In the genomic region with DNA sequence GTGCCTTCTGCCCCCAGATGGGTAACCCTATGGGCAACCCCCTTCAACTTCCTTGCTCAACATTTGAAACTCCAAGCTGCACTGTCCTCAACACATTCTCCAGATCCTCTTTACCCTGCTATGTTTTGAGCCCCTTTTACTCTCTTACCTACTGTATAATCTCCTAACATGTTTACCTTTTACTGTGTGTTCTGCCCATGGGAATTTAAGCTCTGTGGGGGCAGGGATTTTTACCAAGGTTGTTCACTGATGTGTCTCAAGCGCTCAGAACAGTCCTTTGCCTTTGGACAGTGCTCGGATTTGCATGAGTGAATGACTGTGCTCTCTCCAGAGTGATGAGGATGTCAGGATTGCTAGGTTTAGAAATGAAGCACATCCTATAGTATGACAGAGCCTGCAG, we compare ENCODE assay signal across 22 cellular contexts. TPM values are rescaled to one million over a fixed set of nuclear protein-coding genes. Genes with fewer than 3 reads are reported as not detected.
"Had no signal": no experiment of that assay in that cellular context is flagged by ENCODE, and none has a peak within 500 bp of the region (broad histone marks: within the 10 kb centered on the region; RNA-seq: fewer than 3 reads in every experiment).

No MANE protein-coding gene starts in this region.

- H3K4me3 ChIP-seq: coronary artery, esophagus squamous epithelium, heart right ventricle, neural progenitor cell, prostate gland, stomach, thyroid gland had no signal

- H3K9ac ChIP-seq: neural progenitor cell had no signal

- H3K4me1 ChIP-seq: neural progenitor cell, prostate gland had no signal

- H2AFZ ChIP-seq: neural progenitor cell had no signal

- H3K9me3 ChIP-seq: esophagus squamous epithelium, heart right ventricle, prostate gland, stomach, thyroid gland had no signal

- H3K4me2 ChIP-seq: neural progenitor cell had no signal

- H3K27ac ChIP-seq: coronary artery, esophagus squamous epithelium, neural progenitor cell, prostate gland had no signal

- H3K27me3 ChIP-seq: esophagus squamous epithelium, heart right ventricle, neural progenitor cell, stomach, thyroid gland had no signal

- DNase-seq: dermis blood vessel endothelial cell; effector memory CD4-positive, alpha-beta T cell; esophagus squamous epithelium; foreskin melanocyte; glutamatergic neuron; heart right ventricle; hippocampal formation; kidney glomerular epithelial cell; mesenchymal stem cell; midbrain; naive thymus-derived CD4-positive, alpha-beta T cell; nucleus accumbens; right cardiac atrium; small intestine; stimulated activated CD4-positive, alpha-beta T cell treated with anti-CD3 and anti-CD28 coated beads, Interleukin-15, amount 100 ng/mL, for 24 hours; stimulated activated CD4-positive, alpha-beta T cell treated with anti-CD3 and anti-CD28 coated beads, Interleukin-2, amount 100 ng/mL, for 48 hours; stimulated activated naive CD4-positive, alpha-beta T cell treated with Interleukin-2 at 50 U/mL for 16 hours; stomach; thyroid gland had no signal

- H3K36me3 ChIP-seq: esophagus squamous epithelium, neural progenitor cell, prostate gland, stomach, thyroid gland had no signal

RNA-seq across cellular contexts. Expression of a gene that starts 53.2 kb away (rescaled TPM):
- polyA plus RNA-seq: naive thymus-derived CD4-positive, alpha-beta T cell had no signal
